ENCODE assay signal across 6 cellular contexts in genomic region chr16:50876263-50876662, GRCh38.
"Had no signal": no experiment of that assay in that cellular context is flagged by ENCODE, and none has a peak within 500 bp of the region (broad histone marks: within the 10 kb centered on the region; RNA-seq: fewer than 3 reads in every experiment).

No MANE protein-coding gene starts in this region.

- H3K4me2 ChIP-seq: GM23338 had no signal

- H3K9me3 Mint-ChIP-seq: GM23338 had no signal

- DNase-seq: H9, HCEC 1CT, HFFc6, IMR-90 had no signal

- H3K4me3 ChIP-seq: GM23338, K562 had no signal

- H3K4me3 Mint-ChIP-seq: GM23338, H9, HFFc6 had no signal

- ATAC-seq: GM23338, K562 had no signal

- H2AFZ ChIP-seq: GM23338 had no signal

- H3K27ac Mint-ChIP-seq: GM23338, H9, HFFc6 had no signal
